12 cellular contexts compared by ENCODE assay signal in genomic region chr6:14037402-14038277, GRCh38.
DNase-seq lines count a peak whose midpoint lies in the region; ATAC-seq, FAIRE-seq and TF ChIP-seq lines count a peak whose summit lies in the region.
"Had no signal": no experiment of that assay in that cellular context is flagged by ENCODE, and none has a peak within 500 bp of the region (broad histone marks: within the 10 kb centered on the region; RNA-seq: fewer than 3 reads in every experiment).

No MANE protein-coding gene starts in this region.

- ATAC-seq in HG02852 (IDR thresholded peaks at IDR 0.05; ENCODE audit: unreplicated experiment) = no peak

- POLR2A ChIA-PET in BJ (lab: Charles Lee) = interaction anchor here (1.1 kb wide), 1 partner anchor 11 kb away, joined by 3 read pairs; no protein-coding TSS in a partner anchor

- H3K27ac ChIP-seq in coronary artery = no peak overlapping the region
- H3K27ac ChIP-seq: parathyroid adenoma had no signal

- no peak overlapping the region for H3K4me3 ChIP-seq in BJ (ENCODE audit: low read depth, low read length)
- no peak overlapping the region for H3K4me3 ChIP-seq in coronary artery

- no peaks in the 10 kb centered on the region for H3K36me3 ChIP-seq in BJ (ENCODE audit: control insufficient read depth, insufficient read depth, low read length)

- CTCF ChIA-PET in BJ (lab: Yijun Ruan, JAX) = interaction anchor here (0.6 to 3.0 kb wide), 10 partner anchors 9 to 181 kb away, joined by 3 to 20 read pairs (median 3); no protein-coding TSS in a partner anchor

- DNase-seq in BJ (ENCODE audit: low read depth) (peak; percentile 35), HTR-8/SVneo (ENCODE audit: insufficient read length, low spot score) (peak; percentile 39), amniotic stem cell (lab: John Stamatoyannopoulos, UW) (peak; percentile 21), kidney tubule cell (ENCODE audit: low spot score) (peak; percentile 35), coronary artery (ENCODE audit: low spot score) (no peak), KG1 (lab: John Stamatoyannopoulos, UW) (no peak)
- DNase-seq in NK-92 treated with Interleukin-12 subunit alpha and Interleukin-12 subunit beta, amount 100 ng/mL, for 24 hours (lab: John Stamatoyannopoulos, UW) = no peak
- DNase-seq: anterior cingulate cortex, foreskin melanocyte, kidney glomerular epithelial cell had no signal

- no peak for FAIRE-seq in HTR-8/SVneo (lab: Jason Lieb, UNC)

- no peak for TF ChIP-seq CTCF in BJ (IDR thresholded peaks at IDR 0.05; ENCODE audit: insufficient read depth, low read depth, low read length)
- TF ChIP-seq CTCF in coronary artery (IDR thresholded peaks at IDR 0.05) = no peak

- no peaks in the 10 kb centered on the region for H3K27me3 ChIP-seq in BJ (ENCODE audit: control insufficient read depth, insufficient read depth, low read length)

Comparison
In these comparisons a context has a peak if more than half of its experiments do, and no peak if none do; other contexts are left out.
1. DNase-seq: peak in BJ (single experiment), HTR-8/SVneo (single experiment), amniotic stem cell (single experiment) and kidney tubule cell (single experiment); none in coronary artery (single experiment), KG1 (single experiment) and NK-92 treated with Interleukin-12 subunit alpha and Interleukin-12 subunit beta, amount 100 ng/mL, for 24 hours (single experiment).